In genomic region chr22:22906907-22907550, GRCh38 we compare ENCODE assay signal across 16 cellular contexts. TPM values are rescaled to one million over a fixed set of nuclear protein-coding genes. Genes with fewer than 3 reads are reported as not detected.
"Had no signal": no experiment of that assay in that cellular context is flagged by ENCODE, and none has a peak within 500 bp of the region (broad histone marks: within the 10 kb centered on the region; RNA-seq: fewer than 3 reads in every experiment).

No MANE protein-coding gene starts in this region.

- H3K27ac Mint-ChIP-seq: activated CD4-positive, alpha-beta T cell treated with anti-CD3 and anti-CD28 coated beads, Interleukin-2, amount 10 ng/mL, durations not matched to agents 24 days and 14 days; activated CD8-positive, alpha-beta T cell treated with anti-CD3 and anti-CD28 coated beads for 36 hours had no signal

- H3K27me3 ChIP-seq: ascending aorta, pancreas, sigmoid colon had no signal

- H3K4me3 ChIP-seq: ascending aorta, coronary artery, left lung, pancreas, sigmoid colon, tibial artery had no signal

- H3K27ac ChIP-seq: ascending aorta, coronary artery, left lung, pancreas, sigmoid colon, tibial artery had no signal

- H3K4me1 Mint-ChIP-seq: central memory CD8-positive, alpha-beta T cell had no signal

- H3K4me1 ChIP-seq: ascending aorta, left lung, pancreas, sigmoid colon, tibial artery had no signal

- DNase-seq: activated CD4-positive, alpha-beta T cell treated with anti-CD3 and anti-CD28 coated beads, Interleukin-2, amount 10 ng/mL, durations not matched to agents 24 days and 14 days; activated CD8-positive, alpha-beta T cell treated with anti-CD3 and anti-CD28 coated beads for 36 hours; activated naive CD4-positive, alpha-beta T cell treated with anti-CD3 and anti-CD28 coated beads, Interleukin-2, amount 50 U/mL, for 16 hours; activated T-cell treated with anti-CD3 and anti-CD28 coated beads, Interleukin-2, amount 50 U/mL, for 1 hour; pancreas; sigmoid colon; stimulated activated naive CD4-positive, alpha-beta T cell treated with Interleukin-2 at 50 U/mL for 16 hours; T-helper 1 cell; T-helper 9 cell; tibial artery had no signal

- H3K4me3 Mint-ChIP-seq: activated CD4-positive, alpha-beta T cell treated with anti-CD3 and anti-CD28 coated beads, Interleukin-2, amount 10 ng/mL, durations not matched to agents 24 days and 14 days; activated CD8-positive, alpha-beta T cell treated with anti-CD3 and anti-CD28 coated beads for 36 hours; central memory CD8-positive, alpha-beta T cell had no signal

- H3K9me3 ChIP-seq: ascending aorta, left lung, pancreas, sigmoid colon, tibial artery had no signal

- H3K27me3 Mint-ChIP-seq: activated CD8-positive, alpha-beta T cell treated with anti-CD3 and anti-CD28 coated beads for 36 hours had no signal

- H3K9me3 Mint-ChIP-seq: activated CD4-positive, alpha-beta T cell treated with anti-CD3 and anti-CD28 coated beads, Interleukin-2, amount 10 ng/mL, durations not matched to agents 24 days and 14 days; activated CD8-positive, alpha-beta T cell treated with anti-CD3 and anti-CD28 coated beads for 36 hours; central memory CD8-positive, alpha-beta T cell had no signal

- ATAC-seq: activated CD8-positive, alpha-beta T cell treated with anti-CD3 and anti-CD28 coated beads for 36 hours; left lung; pancreas had no signal

- H3K36me3 ChIP-seq: ascending aorta, left lung, pancreas, sigmoid colon, tibial artery had no signal

RNA-seq across cellular contexts. Expression of gene IGLL5, which starts 19.4 kb away (rescaled TPM):
- total RNA-seq: activated CD4-positive, alpha-beta T cell treated with anti-CD3 and anti-CD28 coated beads, Interleukin-2, amount 10 ng/mL, durations not matched to agents 24 days and 14 days; activated CD8-positive, alpha-beta T cell treated with anti-CD3 and anti-CD28 coated beads for 36 hours; frontal cortex; kidney epithelial cell had no signal
